7 cellular contexts compared by ENCODE assay signal in genomic region chr1:2260470-2260869, GRCh38. TPM values are rescaled to one million over a fixed set of nuclear protein-coding genes. Genes with fewer than 3 reads are reported as not detected.
DNase-seq lines count a peak whose midpoint lies in the region; ATAC-seq and TF ChIP-seq lines count a peak whose summit lies in the region.
"Not testable (repeated sequence)": the region's sequence is repeated elsewhere in the genome, so short reads cannot be mapped to it uniquely, and the experiment has no call there.

No MANE protein-coding gene starts in this region.

- peaks cover 67% of the 10 kb centered on the region for H3K4me1 Mint-ChIP-seq in CD4-positive, alpha-beta T cell (ENCODE audit: low read depth)
- H3K4me1 Mint-ChIP-seq in activated CD4-positive, alpha-beta T cell treated with anti-CD3 and anti-CD28 coated beads, Interleukin-2, amount 10 ng/mL, durations not matched to agents 24 days and 14 days = peaks cover 37% of the 10 kb centered on the region
- peaks cover 66% of the 10 kb centered on the region for H3K4me1 Mint-ChIP-seq in activated naive CD4-positive, alpha-beta T cell treated with anti-CD3 and anti-CD28 coated beads, Interleukin-2, amount 50 U/mL, for 24 hours
- peaks cover 39% of the 10 kb centered on the region for H3K4me1 Mint-ChIP-seq in glutamatergic neuron (ENCODE audit: low read depth, unreplicated experiment)
- H3K4me1 Mint-ChIP-seq in memory B cell = peaks cover 40% of the 10 kb centered on the region
- peaks cover 43% of the 10 kb centered on the region for H3K4me1 Mint-ChIP-seq in osteocyte (ENCODE audit: unreplicated experiment)

- intact Hi-C loops in CD4-positive, alpha-beta T cell (cut with DNase I, micrococcal nuclease) = loop anchor here in 1 of 2 experiments (2.0 kb wide), 1 partner anchor 28 kb away; no protein-coding TSS in a partner anchor
- intact Hi-C loops in activated CD4-positive, alpha-beta T cell treated with anti-CD3 and anti-CD28 coated beads, Interleukin-2, amount 10 ng/mL, durations not matched to agents 24 days and 14 days (cut with micrococcal nuclease) = not testable (repeated sequence)

- peak overlapping the region; percentile 57 for H3K4me3 Mint-ChIP-seq in CD4-positive, alpha-beta T cell
- not testable (repeated sequence) for H3K4me3 Mint-ChIP-seq in activated CD4-positive, alpha-beta T cell treated with anti-CD3 and anti-CD28 coated beads, Interleukin-2, amount 10 ng/mL, durations not matched to agents 24 days and 14 days; activated naive CD4-positive, alpha-beta T cell treated with anti-CD3 and anti-CD28 coated beads, Interleukin-2, amount 50 U/mL, for 24 hours; osteocyte (ENCODE audit: unreplicated experiment)
- H3K4me3 Mint-ChIP-seq in glutamatergic neuron (ENCODE audit: unreplicated experiment) (peak overlapping the region; percentile 5), memory B cell (peak overlapping the region; percentile 4)

- POLR2A ChIA-PET in CD4-positive, alpha-beta T cell (lab: Charles Lee) = interaction anchor here (1.2 to 2.2 kb wide), 3 partner anchors 29 to 41 kb away, joined by 3 to 9 read pairs (median 4); no protein-coding TSS in a partner anchor
- POLR2A ChIA-PET in HEK293T (lab: Yijun Ruan, JAX) = not testable (repeated sequence)

- ATAC-seq in CD4-positive, alpha-beta T cell (ENCODE audit: poor library complexity); memory B cell (ENCODE audit: low read depth): not testable (repeated sequence)

- not testable (repeated sequence) for DNase-seq in CD4-positive, alpha-beta T cell; HEK293T (ENCODE audit: extremely low spot score); activated CD4-positive, alpha-beta T cell treated with anti-CD3 and anti-CD28 coated beads, Interleukin-2, amount 10 ng/mL, durations not matched to agents 24 days and 14 days; glutamatergic neuron; memory B cell (ENCODE audit: low spot score in 2 of 2); osteocyte (ENCODE audit: extremely low spot score, unreplicated experiment)

- CTCF ChIA-PET in CD4-positive, alpha-beta T cell (lab: Charles Lee) = interaction anchor here (1.3 kb wide), 1 partner anchor 51 kb away, joined by 3 read pairs; no protein-coding TSS in a partner anchor
- CTCF ChIA-PET in HEK293T (lab: Yijun Ruan, JAX) = not testable (repeated sequence)

- not testable (repeated sequence) for H3K27ac ChIP-seq in CD4-positive, alpha-beta T cell (ENCODE audit: low read depth, low read length)

- not testable (repeated sequence) for H3K27me3 Mint-ChIP-seq in CD4-positive, alpha-beta T cell; activated CD4-positive, alpha-beta T cell treated with anti-CD3 and anti-CD28 coated beads, Interleukin-2, amount 10 ng/mL, durations not matched to agents 24 days and 14 days; activated naive CD4-positive, alpha-beta T cell treated with anti-CD3 and anti-CD28 coated beads, Interleukin-2, amount 50 U/mL, for 24 hours; glutamatergic neuron (ENCODE audit: unreplicated experiment); memory B cell; osteocyte (ENCODE audit: unreplicated experiment)

- H3K36me3 Mint-ChIP-seq in CD4-positive, alpha-beta T cell (ENCODE audit: low read depth) = peaks cover 43% of the 10 kb centered on the region
- peaks cover 21% of the 10 kb centered on the region for H3K36me3 Mint-ChIP-seq in activated CD4-positive, alpha-beta T cell treated with anti-CD3 and anti-CD28 coated beads, Interleukin-2, amount 10 ng/mL, durations not matched to agents 24 days and 14 days (ENCODE audit: low read depth)
- not testable (repeated sequence) for H3K36me3 Mint-ChIP-seq in activated naive CD4-positive, alpha-beta T cell treated with anti-CD3 and anti-CD28 coated beads, Interleukin-2, amount 50 U/mL, for 24 hours; glutamatergic neuron (ENCODE audit: unreplicated experiment); memory B cell; osteocyte (ENCODE audit: unreplicated experiment)

- H3K9me3 Mint-ChIP-seq in CD4-positive, alpha-beta T cell; activated naive CD4-positive, alpha-beta T cell treated with anti-CD3 and anti-CD28 coated beads, Interleukin-2, amount 50 U/mL, for 24 hours; memory B cell; osteocyte (ENCODE audit: unreplicated experiment): not testable (repeated sequence)
- H3K9me3 Mint-ChIP-seq in activated CD4-positive, alpha-beta T cell treated with anti-CD3 and anti-CD28 coated beads, Interleukin-2, amount 10 ng/mL, durations not matched to agents 24 days and 14 days = peaks cover 15% of the 10 kb centered on the region
- peaks cover 10% of the 10 kb centered on the region for H3K9me3 Mint-ChIP-seq in glutamatergic neuron (ENCODE audit: unreplicated experiment)

- not testable (repeated sequence) for TF ChIP-seq CTCF in CD4-positive, alpha-beta T cell (IDR thresholded peaks at IDR 0.05); glutamatergic neuron (IDR thresholded peaks at IDR 0.05; ENCODE audit: partially characterized antibody, unreplicated experiment); osteocyte (IDR thresholded peaks at IDR 0.05)

- not testable (repeated sequence) for H3K27ac Mint-ChIP-seq in CD4-positive, alpha-beta T cell
- peak overlapping the region; percentile 54 for H3K27ac Mint-ChIP-seq in activated CD4-positive, alpha-beta T cell treated with anti-CD3 and anti-CD28 coated beads, Interleukin-2, amount 10 ng/mL, durations not matched to agents 24 days and 14 days
- peak overlapping the region; percentile 38 for H3K27ac Mint-ChIP-seq in activated naive CD4-positive, alpha-beta T cell treated with anti-CD3 and anti-CD28 coated beads, Interleukin-2, amount 50 U/mL, for 24 hours
- H3K27ac Mint-ChIP-seq in glutamatergic neuron (ENCODE audit: unreplicated experiment) = peak overlapping the region; percentile 83
- H3K27ac Mint-ChIP-seq in memory B cell = peak overlapping the region; percentile 83
- H3K27ac Mint-ChIP-seq in osteocyte (ENCODE audit: unreplicated experiment) = peak overlapping the region; percentile 13

- not testable (repeated sequence) for H3K27me3 ChIP-seq in CD4-positive, alpha-beta T cell (ENCODE audit: control insufficient read depth, insufficient read depth, low read length)

- H3K9me3 ChIP-seq in CD4-positive, alpha-beta T cell (ENCODE audit: control insufficient read depth, low read length) = not testable (repeated sequence)

TF ChIP-seq in HEK293T, 16 proteins besides CTCF, POLR2A, EP300 and RAD21:
- TF ChIP-seq ZNF384 (IDR thresholded peaks at IDR 0.05) = 0 out of 2 replicates have a peak, but pooled peaks have one; percentile 30

RNA-seq across cellular contexts. Expression of gene SKI, which starts 32.4 kb away (rescaled TPM):
- total RNA-seq in CD4-positive, alpha-beta T cell = 100 to 1,000 TPM; 286 to 324 TPM
- 40.7 and 41.1 TPM in 2 replicates for total RNA-seq in activated CD4-positive, alpha-beta T cell treated with anti-CD3 and anti-CD28 coated beads, Interleukin-2, amount 10 ng/mL, durations not matched to agents 24 days and 14 days
- 143 TPM for total RNA-seq in glutamatergic neuron (ENCODE audit: unreplicated experiment)
- 131 and 132 TPM in 2 replicates for total RNA-seq in osteocyte
